In the genomic region with DNA sequence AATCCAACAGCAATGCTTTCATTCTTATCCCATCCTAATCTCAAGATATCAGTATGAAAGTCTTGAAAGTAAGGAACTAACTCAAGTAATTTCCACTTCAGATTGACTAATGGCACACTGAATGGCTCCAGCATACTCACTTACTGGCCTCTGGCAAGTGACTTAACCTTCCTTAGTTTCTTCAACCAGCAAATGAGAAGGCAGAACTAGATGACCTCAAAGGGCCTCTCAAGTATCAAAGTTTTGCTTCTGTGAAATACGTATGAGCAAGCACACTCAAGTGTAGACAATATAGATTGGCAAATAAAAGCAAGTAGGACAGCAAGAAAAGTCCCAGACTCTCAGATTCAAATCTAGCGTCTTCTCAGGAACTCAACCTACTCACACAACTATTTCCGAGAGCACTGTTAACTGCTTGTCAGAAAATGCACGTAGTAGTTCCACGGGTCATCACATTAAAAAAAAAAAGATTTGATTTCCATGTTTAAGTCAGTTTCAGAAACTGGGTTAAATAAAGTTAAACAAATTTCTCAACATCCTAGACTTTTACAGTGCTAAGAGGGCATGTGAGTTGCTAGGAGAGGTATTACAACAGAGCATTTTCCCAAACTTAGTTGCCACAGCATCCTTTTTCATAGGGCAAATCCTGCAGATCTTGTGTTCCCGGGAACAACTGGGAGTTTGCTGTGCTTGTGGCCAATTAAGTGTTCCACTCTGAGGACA, we compare ENCODE assay signal across 9 cellular contexts.
DNase-seq lines count a peak whose midpoint lies in the region; ATAC-seq, FAIRE-seq and TF ChIP-seq lines count a peak whose summit lies in the region.
"Had no signal": no experiment of that assay in that cellular context is flagged by ENCODE, and none has a peak within 500 bp of the region (broad histone marks: within the 10 kb centered on the region; RNA-seq: fewer than 3 reads in every experiment).

No MANE protein-coding gene starts in this region.

- H2AFZ ChIP-seq in K562 (ENCODE audit: low read depth, low read length) = no peak overlapping the region

- peaks cover 5% of the 10 kb centered on the region; the same call in 1 of the 2 replicates for H4K20me1 ChIP-seq in K562 (replicated peaks; ENCODE audit: control insufficient read depth, insufficient read depth, low read length)

- in situ Hi-C loops in K562 (cut with MboI) = no loop called here

- no peak for TF ChIP-seq RAD21 in K562 (CRISPR knock-in tag; conservative IDR thresholded peaks at IDR 0.05 in 1 of 2, IDR thresholded peaks at IDR 0.05 in 1 of 2)

- H3K4me3 ChIP-seq in K562 = no peak overlapping the region

- H3K4me3 Mint-ChIP-seq in natural killer cell = peak overlapping the region; percentile 49

- no peaks in the 10 kb centered on the region for H3K27me3 ChIP-seq in K562 (ENCODE audit: control insufficient read depth in 2 of 2, insufficient read depth in 2 of 2, low read length in 2 of 2)

- no peaks in the 10 kb centered on the region for H3K9me3 Mint-ChIP-seq in natural killer cell

- TF ChIP-seq CTCF in K562 (IDR thresholded peaks at IDR 0.05 in 2 of 3, conservative IDR thresholded peaks at IDR 0.05 in 1 of 3; ENCODE audit: insufficient read depth in 2 of 3, low read depth in 1 of 3, low read length in 3 of 3) (no peak), natural killer cell (IDR thresholded peaks at IDR 0.05) (no peak)

- no peaks in the 10 kb centered on the region for H3K9me1 ChIP-seq in K562 (ENCODE audit: control insufficient read depth, insufficient read depth, low read length)

- no peak for TF ChIP-seq POLR2A in K562 (conservative IDR thresholded peaks at IDR 0.05)

- BruUV-seq in K562 (replicated peaks; lab: Mats Ljungman, UMichigan) = no TSS peak

- CTCF ChIA-PET in K562 (lab: Yijun Ruan, JAX; ENCODE audit: low intra/inter-chr PET ratio) = no interaction called here

- H3K79me2 ChIP-seq in K562 (ENCODE audit: control insufficient read depth, insufficient read depth, low read length) = no peaks in the 10 kb centered on the region

- H3K27ac ChIP-seq in K562 (ENCODE audit: extremely low read depth, low read depth, low read length) = no peak overlapping the region

- H3K36me3 Mint-ChIP-seq in natural killer cell = no peaks in the 10 kb centered on the region

- no peaks in the 10 kb centered on the region for H3K27me3 Mint-ChIP-seq in natural killer cell (ENCODE audit: low read depth in 2 of 2)

- intact Hi-C loops in K562 (cut with micrococcal nuclease) (no loop called here), natural killer cell (cut with micrococcal nuclease) (no loop called here)

- POLR2A ChIA-PET in K562 (lab: Yijun Ruan, JAX) = interaction anchor here (1.2 kb wide), 1 partner anchor 71 kb away, joined by 3 read pairs; no protein-coding TSS in a partner anchor

- peak overlapping the region; percentile 27 to 81 for H3K27ac Mint-ChIP-seq in natural killer cell

- no peaks in the 10 kb centered on the region for H3K9me3 ChIP-seq in K562 (replicated peaks; ENCODE audit: control insufficient read depth, insufficient read depth, low read depth, low read length)

- no peak overlapping the region for H3K4me2 ChIP-seq in K562 (ENCODE audit: insufficient read depth, low read length)

- no peak overlapping the region for H3K9ac ChIP-seq in K562 (ENCODE audit: insufficient read depth in 1 of 2, low read depth in 2 of 2, low read length in 2 of 2)

- H3K4me1 ChIP-seq in K562 (replicated peaks in 1 of 2; ENCODE audit: control insufficient read depth in 2 of 2, insufficient read depth in 2 of 2, low read length in 2 of 2) = peaks cover 18 to 21% of the 10 kb centered on the region in 2 experiments

- no peak for ATAC-seq in K562
- ATAC-seq in natural killer cell = peak in 2 of 3 donors; percentile 10 to 33
- ATAC-seq in HG02763 (IDR thresholded peaks at IDR 0.05; ENCODE audit: unreplicated experiment) = no peak
- ATAC-seq in HG02588 (IDR thresholded peaks at IDR 0.05; ENCODE audit: unreplicated experiment) = no peak

- DNase-seq in DMS79 (lab: John Stamatoyannopoulos, UW) = peak; percentile 68
- DNase-seq in LHCN-M2 (ENCODE audit: low read depth) = peak; percentile 75
- no peak for DNase-seq in K562 (ENCODE audit: extremely low read depth in 1 of 4, low spot score in 3 of 4)
- no peak for DNase-seq in natural killer cell
- DNase-seq in iPS-NIHi11 (ENCODE audit: low spot score) = no peak
- no peak for DNase-seq in epidermal melanocyte (ENCODE audit: insufficient read length, low spot score)
- DNase-seq: NCI-H1092 treated with DMSO at 0.1 percent for 48 hours had no signal

- FAIRE-seq in K562 (lab: Jason Lieb, UNC) = no peak

- no peak for TF ChIP-seq EP300 in K562 (IDR thresholded peaks at IDR 0.05; ENCODE audit: low read length)

- no peaks in the 10 kb centered on the region for H3K36me3 ChIP-seq in K562 (ENCODE audit: control insufficient read depth, insufficient read depth, low read length)

- H3K4me1 Mint-ChIP-seq in natural killer cell = peaks cover 71 to 93% of the 10 kb centered on the region in 2 donors

- 75% methylated on average over 6 of the region's 6 CpGs for WGBS in K562 (ENCODE audit: insufficient coverage, low coverage, missing lambda C conversion rate)

TF ChIP-seq in K562, 482 proteins besides CTCF, POLR2A, EP300 and RAD21:
- peak; percentile 38; the same call in 1 of the 2 replicates for TF ChIP-seq HMBOX1 (IDR thresholded peaks at IDR 0.05)
- no peak for TF ChIP-seq ZNF696 (CRISPR knock-in tag; conservative IDR thresholded peaks at IDR 0.05)

Comparison
In these comparisons a context has a peak if more than half of its experiments do, and no peak if none do; other contexts are left out.
1. DNase-seq: peak in DMS79 (single experiment) and LHCN-M2 (single experiment); none in K562 (0 of 4), natural killer cell (single experiment), iPS-NIHi11 (single experiment) and epidermal melanocyte (single experiment).
2. ATAC-seq: peak in natural killer cell (2 of 3); none in K562 (single experiment), HG02763 (single experiment) and HG02588 (single experiment).